In the genomic region with DNA sequence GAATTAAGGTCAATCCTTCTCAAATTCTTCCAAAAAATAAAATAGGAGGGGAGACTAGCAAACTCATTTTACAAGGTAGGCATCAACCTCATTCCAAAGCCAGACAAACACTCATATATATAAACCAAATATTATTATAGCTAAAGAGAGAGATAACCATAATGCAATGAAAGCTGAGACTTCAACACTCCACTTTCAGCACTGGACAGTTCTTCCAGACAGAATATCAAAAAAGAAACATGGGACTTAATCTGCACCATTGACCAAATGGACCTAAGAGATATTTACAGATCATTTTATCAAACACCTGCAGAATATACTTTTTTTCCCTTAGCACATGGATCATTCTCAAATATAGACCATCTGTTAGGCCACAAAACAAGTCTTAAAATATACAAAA, we compare ENCODE assay signal across 33 cellular contexts. TPM values are rescaled to one million over a fixed set of nuclear protein-coding genes. Genes with fewer than 3 reads are reported as not detected.
"Had no signal": no experiment of that assay in that cellular context is flagged by ENCODE, and none has a peak within 500 bp of the region (broad histone marks: within the 10 kb centered on the region; RNA-seq: fewer than 3 reads in every experiment).

No MANE protein-coding gene starts in this region.

- H3K27me3 Mint-ChIP-seq: activated CD4-positive, alpha-beta T cell treated with anti-CD3 and anti-CD28 coated beads, Interleukin-2, amount 10 ng/mL, durations not matched to agents 24 days and 14 days; activated naive CD8-positive, alpha-beta T cell treated with anti-CD3 and anti-CD28 coated beads, Interleukin-2, amount 10 ng/mL, durations not matched to agents 7 days and 5 days; activated T-helper 17 cell treated with anti-CD3 and anti-CD28 coated beads, Interleukin-2, amount 50 U/mL, for 72 hours had no signal

- H3K4me1 Mint-ChIP-seq: activated CD4-positive, alpha-beta T cell treated with anti-CD3 and anti-CD28 coated beads, Interleukin-2, amount 10 ng/mL, durations not matched to agents 24 days and 14 days; activated naive CD4-positive, alpha-beta T cell treated with anti-CD3 and anti-CD28 coated beads, Interleukin-2, amount 50 U/mL, for 24 hours; activated naive CD8-positive, alpha-beta T cell treated with anti-CD3 and anti-CD28 coated beads, Interleukin-2, amount 10 ng/mL, durations not matched to agents 7 days and 5 days; activated T-helper 17 cell treated with anti-CD3 and anti-CD28 coated beads, Interleukin-2, amount 50 U/mL, for 72 hours; brain had no signal

- H3K27ac ChIP-seq: PC-9, RWPE1 had no signal

- H3K4me3 Mint-ChIP-seq: activated CD4-positive, alpha-beta T cell treated with anti-CD3 and anti-CD28 coated beads, Interleukin-2, amount 10 ng/mL, durations not matched to agents 24 days and 14 days; activated CD8-positive, alpha-beta T cell treated with anti-CD3 and anti-CD28 coated beads for 36 hours; activated naive CD4-positive, alpha-beta T cell treated with anti-CD3 and anti-CD28 coated beads, Interleukin-2, amount 50 U/mL, for 24 hours; activated naive CD8-positive, alpha-beta T cell treated with anti-CD3 and anti-CD28 coated beads, Interleukin-2, amount 10 ng/mL, durations not matched to agents 7 days and 5 days; activated T-cell treated with anti-CD3 and anti-CD28 coated beads, Interleukin-2, amount 50 U/mL, for 72 hours; activated T-helper 17 cell treated with anti-CD3 and anti-CD28 coated beads, Interleukin-2, amount 50 U/mL, for 72 hours; brain had no signal

- FAIRE-seq: bronchial epithelial cell, RCC 7860, TTC549 had no signal

- H3K9me3 Mint-ChIP-seq: activated naive CD4-positive, alpha-beta T cell treated with anti-CD3 and anti-CD28 coated beads, Interleukin-2, amount 50 U/mL, for 24 hours; activated T-cell treated with anti-CD3 and anti-CD28 coated beads, Interleukin-2, amount 50 U/mL, for 72 hours; activated T-helper 17 cell treated with anti-CD3 and anti-CD28 coated beads, Interleukin-2, amount 50 U/mL, for 72 hours; brain had no signal

- H3K4me2 ChIP-seq: PC-9 had no signal

- H3K4me3 ChIP-seq: PC-9 had no signal

- H3K27ac Mint-ChIP-seq: activated CD4-positive, alpha-beta T cell treated with anti-CD3 and anti-CD28 coated beads, Interleukin-2, amount 10 ng/mL, durations not matched to agents 24 days and 14 days; activated CD8-positive, alpha-beta T cell treated with anti-CD3 and anti-CD28 coated beads for 36 hours; activated naive CD4-positive, alpha-beta T cell treated with anti-CD3 and anti-CD28 coated beads, Interleukin-2, amount 50 U/mL, for 24 hours; activated naive CD8-positive, alpha-beta T cell treated with anti-CD3 and anti-CD28 coated beads, Interleukin-2, amount 10 ng/mL, durations not matched to agents 7 days and 5 days; activated T-cell treated with anti-CD3 and anti-CD28 coated beads, Interleukin-2, amount 50 U/mL, for 72 hours; activated T-helper 17 cell treated with anti-CD3 and anti-CD28 coated beads, Interleukin-2, amount 50 U/mL, for 72 hours; brain had no signal

- DNase-seq: activated CD4-positive, alpha-beta T cell treated with anti-CD3 and anti-CD28 coated beads, Interleukin-2, amount 10 ng/mL, durations not matched to agents 24 days and 14 days; activated CD4-positive, alpha-beta T cell treated with anti-CD3 and anti-CD28 coated beads, Interleukin-2, amount 50 U/mL, for 4 hours; activated CD8-positive, alpha-beta T cell treated with anti-CD3 and anti-CD28 coated beads for 36 hours; activated effector memory CD4-positive, alpha-beta T cell treated with anti-CD3 and anti-CD28 coated beads, Interleukin-2, amount 50 U/mL, for 16 hours; activated naive CD4-positive, alpha-beta T cell; activated naive CD8-positive, alpha-beta T cell treated with anti-CD3 and anti-CD28 coated beads, Interleukin-2, amount 10 ng/mL, durations not matched to agents 7 days and 5 days; activated T-cell treated with anti-CD3 and anti-CD28 coated beads, Interleukin-2, amount 50 U/mL, for 1 hour; activated T-cell treated with anti-CD3 and anti-CD28 coated beads, Interleukin-2, amount 50 U/mL, for 72 hours; caudate nucleus; cerebellar nuclear complex; MM.1S; MV-4-11; NCI-H1092; NCI-H1436 treated with DMSO at 0.1 percent for 48 hours; NCI-H187; NCI-H2029 treated with DMSO at 0.1 percent for 48 hours; NCI-H2107; NCI-H2171; NCI-H510A; NCI-H526; NCI-H748 treated with DMSO at 0.1 percent for 48 hours; NK-92 treated with Interleukin-12 subunit alpha and Interleukin-12 subunit beta, amount 100 ng/mL, for 24 hours; PC-9; SIG-M5; T1000 had no signal

- H2AFZ ChIP-seq: PC-9 had no signal

- ATAC-seq: activated CD8-positive, alpha-beta T cell treated with anti-CD3 and anti-CD28 coated beads for 36 hours; activated T-cell treated with anti-CD3 and anti-CD28 coated beads, Interleukin-2, amount 50 U/mL, for 72 hours; activated T-helper 17 cell treated with anti-CD3 and anti-CD28 coated beads, Interleukin-2, amount 50 U/mL, for 72 hours; Right ventricle myocardium inferior had no signal

- H3K36me3 Mint-ChIP-seq: activated naive CD4-positive, alpha-beta T cell treated with anti-CD3 and anti-CD28 coated beads, Interleukin-2, amount 50 U/mL, for 24 hours; activated naive CD8-positive, alpha-beta T cell treated with anti-CD3 and anti-CD28 coated beads, Interleukin-2, amount 10 ng/mL, durations not matched to agents 7 days and 5 days; brain had no signal

RNA-seq across cellular contexts. Expression of a gene that starts 15.5 kb away (rescaled TPM):
- total RNA-seq: PC-9 had no signal
